Comparison of ENCODE assay signal across 9 cellular contexts in genomic region chr19:18251587-18252369, GRCh38. TPM values are rescaled to one million over a fixed set of nuclear protein-coding genes. Genes with fewer than 3 reads are reported as not detected.
DNase-seq lines count a peak whose midpoint lies in the region; ATAC-seq and TF ChIP-seq lines count a peak whose summit lies in the region.
"Had no signal": no experiment of that assay in that cellular context is flagged by ENCODE, and none has a peak within 500 bp of the region (broad histone marks: within the 10 kb centered on the region; RNA-seq: fewer than 3 reads in every experiment).

No MANE protein-coding gene starts in this region.

- peaks cover 21% of the 10 kb centered on the region for H3K4me1 Mint-ChIP-seq in Calu3 (ENCODE audit: low read depth, unreplicated experiment)

- H3K36me3 Mint-ChIP-seq in Calu3 (ENCODE audit: insufficient read depth, unreplicated experiment): no peaks in the 10 kb centered on the region

- no TSS peak for BruUV-seq in Calu3 (replicated peaks; lab: Mats Ljungman, UMichigan)

- ATAC-seq in HG03139 (IDR thresholded peaks at IDR 0.05; ENCODE audit: unreplicated experiment): no peak

- H3K27me3 Mint-ChIP-seq in Calu3 (ENCODE audit: unreplicated experiment): no peaks in the 10 kb centered on the region

- H3K27ac Mint-ChIP-seq in Calu3 (ENCODE audit: unreplicated experiment): no peak overlapping the region

- WGBS in testis, 2 donors: 17 to 22% methylated on average over 14 to 23 of the region's 23 CpGs

- H3K9me3 ChIP-seq in Peyer's patch (no peaks in the 10 kb centered on the region), testis (no peaks in the 10 kb centered on the region)

- no peak overlapping the region for H3K4me3 ChIP-seq in Jurkat, Clone E6-1 (ENCODE audit: low read length)
- H3K4me3 ChIP-seq in Peyer's patch: no peak overlapping the region
- no peak overlapping the region for H3K4me3 ChIP-seq in fibroblast of villous mesenchyme (ENCODE audit: low read depth, low read length)
- no peak overlapping the region for H3K4me3 ChIP-seq in testis

- H3K27ac ChIP-seq in Peyer's patch (no peak overlapping the region), testis (no peak overlapping the region)

- H3K4me3 Mint-ChIP-seq in Calu3 (ENCODE audit: low read depth, unreplicated experiment): no peak overlapping the region

- TF ChIP-seq POLR2A in Peyer's patch (IDR thresholded peaks at IDR 0.05) (no peak), testis (IDR thresholded peaks at IDR 0.05) (no peak)

- no peaks in the 10 kb centered on the region for H3K27me3 ChIP-seq in Peyer's patch
- H3K27me3 ChIP-seq in testis: no peaks in the 10 kb centered on the region

- no peaks in the 10 kb centered on the region for H3K36me3 ChIP-seq in Peyer's patch
- no peaks in the 10 kb centered on the region for H3K36me3 ChIP-seq in testis (ENCODE audit: low read depth, missing control alignments)

- peaks cover 0 to 17% (median 3%) of the 10 kb centered on the region in 4 donors for H3K4me1 ChIP-seq in Peyer's patch
- H3K4me1 ChIP-seq in testis: no peaks in the 10 kb centered on the region

- TF ChIP-seq CTCF in Calu3 (IDR thresholded peaks at IDR 0.05; ENCODE audit: unreplicated experiment) (peak; percentile 76), Peyer's patch (IDR thresholded peaks at IDR 0.05) (peak; percentile 94 to 98 (median 96)), fibroblast of villous mesenchyme (IDR thresholded peaks at IDR 0.05; ENCODE audit: insufficient read depth, low read depth, low read length) (peak; percentile 92), testis (IDR thresholded peaks at IDR 0.05) (peak; percentile 96 to 98 (median 97))

- CTCF ChIA-PET in Calu3 (lab: Charles Lee): interaction anchor here (0.6 to 1.6 kb wide), 9 partner anchors 11 to 160 kb away, joined by 3 to 16 read pairs (median 5); partner anchors contain the start of genes MPV17L2 and RAB3A

- DNase-seq in Calu3 (peak; percentile 75), Peyer's patch (peak; percentile 71 to 92 (median 82)), activated T-helper 1 cell treated with Interleukin-2 at 50 U/mL for 16 hours (ENCODE audit: low read depth) (peak; percentile 64), fibroblast of villous mesenchyme (ENCODE audit: low read depth) (peak; percentile 67), nucleus accumbens (lab: John Stamatoyannopoulos, UW) (peak in 48 of 56 donors; percentile 14 to 88 (median 48)), testis (peak; percentile 85)
- peak; percentile 68 for DNase-seq in Jurkat, Clone E6-1 (ENCODE audit: low read depth, low spot score)

- no peaks in the 10 kb centered on the region for H3K9me3 Mint-ChIP-seq in Calu3 (ENCODE audit: low read depth, unreplicated experiment)

- intact Hi-C loops in Calu3 (cut with micrococcal nuclease; ENCODE audit: unreplicated experiment) (loop anchor here (5.0 kb wide), 2 partner anchors 44 to 244 kb away; partner anchors contain the start of gene ARRDC2), testis (cut with DNase I; ENCODE audit: low total_unique reads) (loop anchor here (5.0 kb wide), 1 partner anchor 134 kb away; no protein-coding TSS in a partner anchor)

RNA-seq across cellular contexts. Expression of gene IQCN, which starts 22.5 kb away (rescaled TPM):
- total RNA-seq in Calu3 (2022) (1.5 and 1.6 TPM in 2 replicates), Peyer's patch (10 to 100 TPM in 2 of 4 donors, 1 to 10 TPM in 2; 7.4 to 40.2 (median 17.0) TPM), fibroblast of villous mesenchyme (0.86 and 0.97 TPM in 2 replicates), testis (10 to 100 TPM; 30.1 to 62.3 TPM)
- polyA plus RNA-seq in Jurkat, Clone E6-1 (2012; ENCODE audit: insufficient read depth, insufficient read length): 0.70 TPM
- 88.1 TPM for polyA plus RNA-seq in testis (ENCODE audit: insufficient read depth, low read depth, low replicate concordance)

RNA-seq across cellular contexts. Expression of gene PDE4C, which starts 25.5 kb away (rescaled TPM):
- total RNA-seq in Calu3 (2022): 0.90 and 2.4 TPM in 2 replicates
- polyA plus RNA-seq in Jurkat, Clone E6-1 (2012; ENCODE audit: insufficient read depth, insufficient read length): not detected
- 1 to 10 TPM in 3 of 4 donors, not detected in 1; 3.9 to 8.3 (median 8.3) TPM for total RNA-seq in Peyer's patch
- under 0.01 and 0.32 TPM in 2 replicates for total RNA-seq in fibroblast of villous mesenchyme
- 10 to 100 TPM in 1 of 2 donors, 1 to 10 TPM in 1; 7.1 to 19.5 TPM for total RNA-seq in testis
- 5.7 TPM for polyA plus RNA-seq in testis (ENCODE audit: insufficient read depth, low read depth, low replicate concordance)
- total RNA-seq: T-helper 2 cell treated with Interferon-gamma antibody and Interleukin-4, amounts not matched to agents 100 ng/mL and 5 ng/mL, for 36 hours had no signal

RNA-seq across cellular contexts. Expression of gene JUND, which starts 29.6 kb away (rescaled TPM):
- total RNA-seq in Calu3 (2022) (44.9 and 60.9 TPM in 2 replicates), Peyer's patch (100 to 1,000 TPM; 629 to 753 (median 680) TPM), fibroblast of villous mesenchyme (111 and 150 TPM in 2 replicates), testis (100 to 1,000 TPM; 615 to 654 TPM)
- 45.1 TPM for polyA plus RNA-seq in Jurkat, Clone E6-1 (2012; ENCODE audit: insufficient read depth, insufficient read length)
- 96.4 TPM for polyA plus RNA-seq in testis (ENCODE audit: insufficient read depth, low read depth, low replicate concordance)

RNA-seq across cellular contexts. Expression of gene RAB3A, which starts 47.9 kb away (rescaled TPM):
- total RNA-seq in Calu3 (2022) (1.9 TPM in 2 replicates), Peyer's patch (1 to 10 TPM in 3 of 4 donors, not detected in 1; 6.1 to 9.5 (median 8.3) TPM), fibroblast of villous mesenchyme (0.97 and 1.3 TPM in 2 replicates), testis (1 to 10 TPM; 2.8 to 4.6 TPM)
- 12.0 TPM for polyA plus RNA-seq in Jurkat, Clone E6-1 (2012; ENCODE audit: insufficient read depth, insufficient read length)
- polyA plus RNA-seq in testis (ENCODE audit: insufficient read depth, low read depth, low replicate concordance): 6.3 TPM

RNA-seq across cellular contexts. Expression of gene MPV17L2, which starts 58.8 kb away (rescaled TPM):
- total RNA-seq in Calu3 (2022) (10.9 and 11.5 TPM in 2 replicates), Peyer's patch (10 to 100 TPM in 3 of 4 donors, 1 to 10 TPM in 1; 4.1 to 19.6 (median 16.0) TPM), fibroblast of villous mesenchyme (9.3 and 10.8 TPM in 2 replicates), testis (10 to 100 TPM; 15.2 to 15.8 TPM)
- 33.1 TPM for polyA plus RNA-seq in Jurkat, Clone E6-1 (2012; ENCODE audit: insufficient read depth, insufficient read length)
- 11.2 TPM for polyA plus RNA-seq in testis (ENCODE audit: insufficient read depth, low read depth, low replicate concordance)
